13 cellular contexts compared by ENCODE assay signal in genomic region chr9:126682928-126683697, GRCh38.
DNase-seq lines count a peak whose midpoint lies in the region; ATAC-seq and TF ChIP-seq lines count a peak whose summit lies in the region.
"Had no signal": no experiment of that assay in that cellular context is flagged by ENCODE, and none has a peak within 500 bp of the region (broad histone marks: within the 10 kb centered on the region; RNA-seq: fewer than 3 reads in every experiment).

No MANE protein-coding gene starts in this region.

- no peaks in the 10 kb centered on the region for H3K9me3 Mint-ChIP-seq in osteocyte (ENCODE audit: unreplicated experiment)
- H3K9me3 Mint-ChIP-seq: activated naive CD4-positive, alpha-beta T cell treated with anti-CD3 and anti-CD28 coated beads, Interleukin-2, amount 50 U/mL, for 24 hours; stimulated activated naive CD8-positive, alpha-beta T cell treated with anti-CD3 and anti-CD28 coated beads, Interleukin-15, Interleukin-2, amounts not matched to agents 100 ng/mL and 50 ng/mL, for 24 hours had no signal

- no peak for DNase-seq in T-helper 17 cell
- DNase-seq in heart right ventricle: peak in 1 of 2 donors; percentile 25
- DNase-seq in osteocyte (ENCODE audit: extremely low spot score, unreplicated experiment): no peak
- DNase-seq in stimulated activated CD4-positive, alpha-beta T cell treated with anti-CD3 and anti-CD28 coated beads, Interleukin-15, amount 100 ng/mL, for 24 hours: no peak
- DNase-seq in GM10266 (ENCODE audit: extremely low spot score): no peak
- DNase-seq: CD4-positive, CD25-positive, alpha-beta regulatory T cell; NCI-H2107 had no signal

- peak overlapping the region; percentile 41; the same call in 1 of the 2 replicates for H3K9ac ChIP-seq in ES-I3 (ENCODE audit: low read depth, low read length)

- intact Hi-C loops in heart right ventricle (cut with DNase I): loop anchor here in 2 of 10 donors (5.0 to 10.0 kb wide), 2 partner anchors 71 to 168 kb away; partner anchors contain the start of gene LMX1B (in 1 of the 2)

- H3K4me1 ChIP-seq in ES-I3 (ENCODE audit: insufficient read depth, low read length) (no peaks in the 10 kb centered on the region; the same call in 1 of the 2 replicates), heart right ventricle (peaks cover 0 to 12% (median 5%) of the 10 kb centered on the region in 9 donors)

- H3K27ac Mint-ChIP-seq in T-helper 17 cell: no peak overlapping the region
- H3K27ac Mint-ChIP-seq in osteocyte (ENCODE audit: unreplicated experiment): no peak overlapping the region
- H3K27ac Mint-ChIP-seq: activated naive CD4-positive, alpha-beta T cell treated with anti-CD3 and anti-CD28 coated beads, Interleukin-2, amount 50 U/mL, for 24 hours; stimulated activated naive CD8-positive, alpha-beta T cell treated with anti-CD3 and anti-CD28 coated beads, Interleukin-15, Interleukin-2, amounts not matched to agents 100 ng/mL and 50 ng/mL, for 24 hours had no signal

- peaks cover 0 to 98% (median 85%) of the 10 kb centered on the region in 7 donors for H3K27me3 ChIP-seq in heart right ventricle

- peaks cover 16% of the 10 kb centered on the region for H3K36me3 Mint-ChIP-seq in T-helper 17 cell (ENCODE audit: low read depth)
- H3K36me3 Mint-ChIP-seq in osteocyte (ENCODE audit: unreplicated experiment): no peaks in the 10 kb centered on the region
- H3K36me3 Mint-ChIP-seq: activated naive CD4-positive, alpha-beta T cell treated with anti-CD3 and anti-CD28 coated beads, Interleukin-2, amount 50 U/mL, for 24 hours; CD4-positive, CD25-positive, alpha-beta regulatory T cell had no signal

- TF ChIP-seq CTCF in heart right ventricle (IDR thresholded peaks at IDR 0.05) (no peak), osteocyte (IDR thresholded peaks at IDR 0.05) (no peak), GM10266 (IDR thresholded peaks at IDR 0.05; ENCODE audit: control insufficient read depth, insufficient read depth, low read depth, missing control alignments) (no peak)

- H3K27me3 Mint-ChIP-seq in T-helper 17 cell: peaks cover 78% of the 10 kb centered on the region
- peaks cover 57% of the 10 kb centered on the region for H3K27me3 Mint-ChIP-seq in osteocyte (ENCODE audit: unreplicated experiment)

- H3K9me3 ChIP-seq in ES-I3 (ENCODE audit: control insufficient read depth, insufficient read depth, low read length): no peaks in the 10 kb centered on the region
- H3K9me3 ChIP-seq in T-helper 17 cell (ENCODE audit: control insufficient read depth, low read length, poor library complexity, severe bottlenecking): no peaks in the 10 kb centered on the region
- no peaks in the 10 kb centered on the region for H3K9me3 ChIP-seq in heart right ventricle

- no peaks in the 10 kb centered on the region for H3K36me3 ChIP-seq in ES-I3 (ENCODE audit: insufficient read depth, low read length)
- no peaks in the 10 kb centered on the region for H3K36me3 ChIP-seq in heart right ventricle

- peak overlapping the region in 4 of 10 donors; percentile 3 to 28 (median 21) for H3K4me3 ChIP-seq in heart right ventricle

- H3K4me1 Mint-ChIP-seq in T-helper 17 cell (peaks cover 15% of the 10 kb centered on the region), osteocyte (ENCODE audit: unreplicated experiment) (peaks cover 4% of the 10 kb centered on the region)
- H3K4me1 Mint-ChIP-seq: activated naive CD4-positive, alpha-beta T cell treated with anti-CD3 and anti-CD28 coated beads, Interleukin-2, amount 50 U/mL, for 24 hours had no signal

- ATAC-seq in T-helper 17 cell (no peak), heart right ventricle (peak in 6 of 8 donors; percentile 43 to 71 (median 48)), HG03025 (IDR thresholded peaks at IDR 0.05; ENCODE audit: low FRiP score, unreplicated experiment) (no peak), GM21526 (IDR thresholded peaks at IDR 0.05; ENCODE audit: low FRiP score, unreplicated experiment) (no peak)

- no peak overlapping the region for H3K27ac ChIP-seq in heart right ventricle
- H3K27ac ChIP-seq: VCaP had no signal

- 2 to 4% methylated on average over 46 to 69 of the region's 69 CpGs for WGBS in heart right ventricle, 2 donors

- H3K4me3 Mint-ChIP-seq in T-helper 17 cell (peak overlapping the region; percentile 3), osteocyte (ENCODE audit: unreplicated experiment) (peak overlapping the region; percentile 40)
- H3K4me3 Mint-ChIP-seq: activated naive CD4-positive, alpha-beta T cell treated with anti-CD3 and anti-CD28 coated beads, Interleukin-2, amount 50 U/mL, for 24 hours; stimulated activated naive CD8-positive, alpha-beta T cell treated with anti-CD3 and anti-CD28 coated beads, Interleukin-15, Interleukin-2, amounts not matched to agents 100 ng/mL and 50 ng/mL, for 24 hours had no signal

Comparison
In these comparisons a context has a peak if more than half of its experiments do, and no peak if none do; other contexts are left out.
1. ATAC-seq: peak in heart right ventricle (6 of 8); none in T-helper 17 cell (single experiment), HG03025 (single experiment) and GM21526 (single experiment).